Comparison of ENCODE assay signal across 14 cellular contexts in genomic region chr1:225780134-225780533, GRCh38. TPM values are rescaled to one million over a fixed set of nuclear protein-coding genes. Genes with fewer than 3 reads are reported as not detected.
DNase-seq lines count a peak whose midpoint lies in the region; ATAC-seq and TF ChIP-seq lines count a peak whose summit lies in the region.
"Had no signal": no experiment of that assay in that cellular context is flagged by ENCODE, and none has a peak within 500 bp of the region (broad histone marks: within the 10 kb centered on the region; RNA-seq: fewer than 3 reads in every experiment).

No MANE protein-coding gene starts in this region.

- no peaks in the 10 kb centered on the region for H3K27me3 Mint-ChIP-seq in CD4-positive, CD25-positive, alpha-beta regulatory T cell
- H3K27me3 Mint-ChIP-seq in WTC11 (ENCODE audit: low read depth) (no peaks in the 10 kb centered on the region), T-helper 17 cell (no peaks in the 10 kb centered on the region)
- H3K27me3 Mint-ChIP-seq in naive thymus-derived CD4-positive, alpha-beta T cell = no peaks in the 10 kb centered on the region

- intact Hi-C loops in naive thymus-derived CD4-positive, alpha-beta T cell (cut with micrococcal nuclease) = no loop called here

- H3K4me3 ChIP-seq in CD4-positive, CD25-positive, alpha-beta regulatory T cell (ENCODE audit: low read depth, low read length) = peak overlapping the region; percentile 99
- H3K4me3 ChIP-seq in GM06990 (replicated peaks; ENCODE audit: low read depth, low read length) = peak overlapping the region; percentile 9; the same call in 1 of the 2 replicates
- H3K4me3 ChIP-seq in naive thymus-derived CD4-positive, alpha-beta T cell (ENCODE audit: low read length) = peak overlapping the region; percentile 14
- H3K4me3 ChIP-seq: prostate gland had no signal

- no peaks in the 10 kb centered on the region for H3K27me3 ChIP-seq in CD4-positive, CD25-positive, alpha-beta regulatory T cell (ENCODE audit: control insufficient read depth, insufficient read depth, low read length)
- no peaks in the 10 kb centered on the region for H3K27me3 ChIP-seq in GM06990 (replicated peaks; ENCODE audit: control insufficient read depth, insufficient read depth, low read length)
- no peaks in the 10 kb centered on the region for H3K27me3 ChIP-seq in naive thymus-derived CD4-positive, alpha-beta T cell (ENCODE audit: control insufficient read depth in 2 of 2, insufficient read depth in 2 of 2, low read length in 2 of 2)
- H3K27me3 ChIP-seq: stomach had no signal

- peaks cover 34% of the 10 kb centered on the region for H3K36me3 ChIP-seq in CD4-positive, CD25-positive, alpha-beta regulatory T cell (ENCODE audit: control insufficient read depth, insufficient read depth, low read length)
- H3K36me3 ChIP-seq in GM06990 (ENCODE audit: control insufficient read depth, insufficient read depth, low read length) = peaks cover 6% of the 10 kb centered on the region
- peaks cover 0 to 15% (median 3%) of the 10 kb centered on the region in 3 experiments for H3K36me3 ChIP-seq in naive thymus-derived CD4-positive, alpha-beta T cell (ENCODE audit: control insufficient read depth in 2 of 3, insufficient read depth in 3 of 3, low read length in 3 of 3)
- H3K36me3 ChIP-seq: prostate gland had no signal

- peaks cover 25% of the 10 kb centered on the region for H3K36me3 Mint-ChIP-seq in CD4-positive, CD25-positive, alpha-beta regulatory T cell
- peaks cover 26% of the 10 kb centered on the region for H3K36me3 Mint-ChIP-seq in WTC11
- peaks cover 5 to 22% (median 20%) of the 10 kb centered on the region in 5 donors for H3K36me3 Mint-ChIP-seq in naive thymus-derived CD4-positive, alpha-beta T cell
- H3K36me3 Mint-ChIP-seq in T-helper 17 cell (ENCODE audit: low read depth) = peaks cover 6% of the 10 kb centered on the region

- no peaks in the 10 kb centered on the region for H3K9me3 Mint-ChIP-seq in CD4-positive, CD25-positive, alpha-beta regulatory T cell
- no peaks in the 10 kb centered on the region for H3K9me3 Mint-ChIP-seq in WTC11
- H3K9me3 Mint-ChIP-seq in naive thymus-derived CD4-positive, alpha-beta T cell = no peaks in the 10 kb centered on the region

- H3K4me1 Mint-ChIP-seq in CD4-positive, CD25-positive, alpha-beta regulatory T cell = peaks cover 13 to 53% (median 34%) of the 10 kb centered on the region in 4 donors
- H3K4me1 Mint-ChIP-seq in WTC11 = peaks cover 42% of the 10 kb centered on the region
- H3K4me1 Mint-ChIP-seq in naive thymus-derived CD4-positive, alpha-beta T cell = peaks cover 30 to 55% (median 44%) of the 10 kb centered on the region in 7 donors
- H3K4me1 Mint-ChIP-seq in T-helper 17 cell = peaks cover 27% of the 10 kb centered on the region

- H3K4me1 ChIP-seq in CD4-positive, CD25-positive, alpha-beta regulatory T cell (ENCODE audit: control insufficient read depth, insufficient read depth, low read length, poor library complexity, severe bottlenecking) = peaks cover 61% of the 10 kb centered on the region
- peaks cover 32 to 57% of the 10 kb centered on the region in 2 donors for H3K4me1 ChIP-seq in naive thymus-derived CD4-positive, alpha-beta T cell (ENCODE audit: control insufficient read depth in 2 of 2, insufficient read depth in 2 of 2, low read length in 2 of 2)

- H3K4me3 Mint-ChIP-seq in CD4-positive, CD25-positive, alpha-beta regulatory T cell = peak overlapping the region in 3 of 4 donors; percentile 39 to 76 (median 62)
- peak overlapping the region; percentile 46 for H3K4me3 Mint-ChIP-seq in WTC11
- H3K4me3 Mint-ChIP-seq in naive thymus-derived CD4-positive, alpha-beta T cell = peak overlapping the region in 6 of 10 donors; percentile 24 to 70 (median 67)
- H3K4me3 Mint-ChIP-seq in T-helper 17 cell = no peak overlapping the region

- CTCF ChIA-PET in WTC11 (lab: Charles Lee) = interaction anchor here (0.7 to 4.1 kb wide), 3 partner anchors 66 to 305 kb away, joined by 3 to 38 read pairs (median 4); no protein-coding TSS in a partner anchor
- CTCF ChIA-PET in naive thymus-derived CD4-positive, alpha-beta T cell (lab: Charles Lee) = interaction anchor here (0.7 kb wide), 1 partner anchor 128 kb away, joined by 3 read pairs; no protein-coding TSS in a partner anchor

- POLR2A ChIA-PET in WTC11 (lab: Charles Lee) = interaction anchor here (0.7 to 1.3 kb wide), 2 partner anchors 12 to 163 kb away, joined by 5 to 7 read pairs; no protein-coding TSS in a partner anchor
- POLR2A ChIA-PET in naive thymus-derived CD4-positive, alpha-beta T cell (lab: Charles Lee) = interaction anchor here (0.6 to 3.0 kb wide), 3 partner anchors 9 to 219 kb away, joined by 3 to 54 read pairs (median 3); partner anchors contain the start of gene TMEM63A

- DNase-seq in CD4-positive, CD25-positive, alpha-beta regulatory T cell = no peak
- DNase-seq in GM06990 (ENCODE audit: extremely low read depth, insufficient read length) (no peak), WTC11 (ENCODE audit: low spot score) (no peak), T-helper 17 cell (no peak), cerebellum (ENCODE audit: low spot score) (no peak)
- DNase-seq in naive thymus-derived CD4-positive, alpha-beta T cell = no peak
- DNase-seq: activated CD4-positive, CD25-positive, alpha-beta regulatory T cell treated with anti-CD3 and anti-CD28 coated beads, Interleukin-2, amount 50 U/mL, for 72 hours; DMS153; NCI-H1048; NCI-H524 treated with DMSO at 0.1 percent for 48 hours; stimulated activated CD4-positive, alpha-beta T cell treated with anti-CD3 and anti-CD28 coated beads, Interleukin-4, amount 100 ng/mL, for 4 hours; stomach had no signal

- H3K27ac Mint-ChIP-seq in CD4-positive, CD25-positive, alpha-beta regulatory T cell = peak overlapping the region in 1 of 3 donors; percentile 42
- H3K27ac Mint-ChIP-seq in WTC11 = peak overlapping the region; percentile 74
- peak overlapping the region in 4 of 9 donors; percentile 35 to 67 (median 40) for H3K27ac Mint-ChIP-seq in naive thymus-derived CD4-positive, alpha-beta T cell
- no peak overlapping the region for H3K27ac Mint-ChIP-seq in T-helper 17 cell

- no peaks in the 10 kb centered on the region for H3K9me3 ChIP-seq in CD4-positive, CD25-positive, alpha-beta regulatory T cell (ENCODE audit: control insufficient read depth in 2 of 2, low read length in 2 of 2)
- no peaks in the 10 kb centered on the region for H3K9me3 ChIP-seq in naive thymus-derived CD4-positive, alpha-beta T cell (ENCODE audit: control insufficient read depth in 2 of 3, low read length in 3 of 3)
- H3K9me3 ChIP-seq in T-helper 17 cell (ENCODE audit: control insufficient read depth, low read length, poor library complexity, severe bottlenecking) = no peaks in the 10 kb centered on the region
- H3K9me3 ChIP-seq: prostate gland, stomach had no signal

- TF ChIP-seq CTCF in GM06990 (IDR thresholded peaks at IDR 0.05; ENCODE audit: insufficient read depth, low read length, poor library complexity, severe bottlenecking) (no peak), WTC11 (IDR thresholded peaks at IDR 0.05) (no peak)

- peak overlapping the region; percentile 99 for H3K27ac ChIP-seq in CD4-positive, CD25-positive, alpha-beta regulatory T cell (ENCODE audit: insufficient read depth, low read length, poor library complexity, severe bottlenecking)
- H3K27ac ChIP-seq in naive thymus-derived CD4-positive, alpha-beta T cell (ENCODE audit: low read depth, low read length) = peak overlapping the region; percentile 26
- H3K27ac ChIP-seq: prostate gland had no signal

- no peak for ATAC-seq in CD4-positive, CD25-positive, alpha-beta regulatory T cell (ENCODE audit: low read depth in 2 of 2)
- no peak for ATAC-seq in WTC11
- no peak for ATAC-seq in naive thymus-derived CD4-positive, alpha-beta T cell
- no peak for ATAC-seq in GM18519 (IDR thresholded peaks at IDR 0.05; ENCODE audit: low FRiP score, unreplicated experiment)
- ATAC-seq in T-helper 17 cell = no peak

RNA-seq across cellular contexts. Expression of gene SRP9, which starts 2.5 kb away (rescaled TPM):
- 76.7 TPM for total RNA-seq in CD4-positive, CD25-positive, alpha-beta regulatory T cell
- 100 to 1,000 TPM; 292 to 367 (median 345) TPM for polyA plus RNA-seq in CD4-positive, CD25-positive, alpha-beta regulatory T cell
- total RNA-seq in WTC11 (2021) (374 to 395 TPM (median 375 TPM) in 3 replicates), T-helper 17 cell (10 to 100 TPM; 85.5 to 87.6 TPM), cerebellum (242 TPM)
- 100 to 1,000 TPM in 3 of 5 experiments, 10 to 100 TPM in 2; 76.1 to 193 (median 145) TPM for total RNA-seq in naive thymus-derived CD4-positive, alpha-beta T cell
- 100 to 1,000 TPM; 179 to 349 TPM for polyA plus RNA-seq in naive thymus-derived CD4-positive, alpha-beta T cell

RNA-seq across cellular contexts. Expression of gene EPHX1, which starts 29.8 kb away (rescaled TPM):
- 0.62 TPM for total RNA-seq in CD4-positive, CD25-positive, alpha-beta regulatory T cell
- under 1 TPM in 3 of 4 donors, not detected in 1; 0.11 to 0.52 (median 0.38) TPM for polyA plus RNA-seq in CD4-positive, CD25-positive, alpha-beta regulatory T cell
- total RNA-seq in WTC11 (2021) (60.9 to 66.2 TPM (median 64.4 TPM) in 3 replicates), T-helper 17 cell (1 to 10 TPM in 1 of 2 donors, under 1 TPM in 1; 0.94 to 1.3 TPM), cerebellum (15.3 TPM)
- total RNA-seq in naive thymus-derived CD4-positive, alpha-beta T cell = 1 to 10 TPM; 1.5 to 3.2 (median 2.0) TPM
- under 1 TPM; 0.66 to 0.83 TPM for polyA plus RNA-seq in naive thymus-derived CD4-positive, alpha-beta T cell

Comparison
In these comparisons a context has a peak if more than half of its experiments do, and no peak if none do; other contexts are left out.
1. H3K4me3 ChIP-seq: peak in every context shown above with its lines; median percentile 99 in CD4-positive, CD25-positive, alpha-beta regulatory T cell; 14 in naive thymus-derived CD4-positive, alpha-beta T cell; 9 in GM06990.